ENCODE assay signal across 23 cellular contexts in the genomic region with DNA sequence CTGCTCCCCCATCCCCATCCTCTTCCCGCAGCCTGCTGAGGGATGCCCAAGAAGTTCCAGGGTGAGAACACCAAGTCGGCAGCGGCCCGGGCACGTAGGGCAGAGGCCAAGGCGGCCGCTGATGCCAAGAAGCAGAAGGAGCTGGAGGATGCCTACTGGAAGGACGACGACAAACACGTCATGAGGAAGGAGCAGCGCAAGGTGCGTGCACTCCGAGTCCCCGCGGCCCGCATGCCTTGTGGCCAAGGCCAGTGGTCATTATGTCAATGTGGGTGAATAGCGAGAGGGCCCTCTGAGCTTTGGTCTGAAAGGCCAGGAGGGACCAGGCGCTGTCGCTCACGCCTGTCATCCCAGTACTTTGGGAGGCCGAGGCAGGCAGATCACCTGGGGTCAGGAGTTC. TPM values are rescaled to one million over a fixed set of nuclear protein-coding genes. Genes with fewer than 3 reads are reported as not detected.
DNase-seq lines count a peak whose midpoint lies in the region; ATAC-seq lines count a peak whose summit lies in the region.
"Had no signal": no experiment of that assay in that cellular context is flagged by ENCODE, and none has a peak within 500 bp of the region (broad histone marks: within the 10 kb centered on the region; RNA-seq: fewer than 3 reads in every experiment).

No MANE protein-coding gene starts in this region.

- H2AK5ac ChIP-seq in mesenchymal stem cell (ENCODE audit: low read length, severe bottlenecking), result no peak overlapping the region

- no peak overlapping the region for H3K4ac ChIP-seq in mesenchymal stem cell (ENCODE audit: low read depth in 1 of 2, low read length in 2 of 2)

- no peak overlapping the region for H3K4me2 ChIP-seq in Karpas-422 (ENCODE audit: low read depth, low read length, poor library complexity, severe bottlenecking)
- no peak overlapping the region for H3K4me2 ChIP-seq in mesenchymal stem cell (ENCODE audit: low read length, poor library complexity, severe bottlenecking)
- H3K4me2 ChIP-seq: BLaER1 had no signal

- H3K27me3 ChIP-seq in Karpas-422 (ENCODE audit: low read length) (no peaks in the 10 kb centered on the region), mesenchymal stem cell (ENCODE audit: control insufficient read depth in 1 of 2, insufficient read depth in 1 of 2, low read length in 2 of 2) (peaks cover 0 to 5% of the 10 kb centered on the region in 2 experiments)
- H3K27me3 ChIP-seq: BE2C, BLaER1 had no signal

- H3K14ac ChIP-seq in mesenchymal stem cell (ENCODE audit: low read length in 2 of 2), result no peak overlapping the region

- no peak overlapping the region for H3K9ac ChIP-seq in Karpas-422 (ENCODE audit: low read length)
- no peak overlapping the region for H3K9ac ChIP-seq in mesenchymal stem cell (ENCODE audit: low read length)
- H3K9ac ChIP-seq: BLaER1 had no signal

- no peaks in the 10 kb centered on the region for H3K9me2 ChIP-seq in Karpas-422 (replicated peaks; ENCODE audit: insufficient read depth, low read length)

- H4K8ac ChIP-seq in mesenchymal stem cell (ENCODE audit: low read length), result peak overlapping the region; percentile 49

- ATAC-seq in GM21360 (IDR thresholded peaks at IDR 0.05; ENCODE audit: unreplicated experiment), result no peak
- ATAC-seq: GM12878 had no signal

- no peak overlapping the region for H4K91ac ChIP-seq in mesenchymal stem cell (ENCODE audit: low read length)

- H3K36me3 ChIP-seq in Karpas-422 (ENCODE audit: insufficient read depth, low read length) (no peaks in the 10 kb centered on the region), mesenchymal stem cell (ENCODE audit: control insufficient read depth in 1 of 2, insufficient read depth in 2 of 2, low read depth in 1 of 2, low read length in 2 of 2) (peaks cover 6 to 41% of the 10 kb centered on the region in 2 experiments)

- peaks cover 18% of the 10 kb centered on the region for H3K4me1 ChIP-seq in Karpas-422 (ENCODE audit: low read length)
- peaks cover 11% of the 10 kb centered on the region for H3K4me1 ChIP-seq in mesenchymal stem cell (ENCODE audit: control insufficient read depth, insufficient read depth, low read depth, low read length)
- H3K4me1 ChIP-seq: BE2C had no signal

- H2BK15ac ChIP-seq in mesenchymal stem cell (ENCODE audit: low read depth, poor library complexity, severe bottlenecking), result no peak overlapping the region

- H3K18ac ChIP-seq in mesenchymal stem cell (ENCODE audit: low read depth in 1 of 2, low read length in 2 of 2), result no peak overlapping the region

- no peak overlapping the region for H3K4me3 ChIP-seq in Karpas-422 (ENCODE audit: low read length)
- no peak overlapping the region for H3K4me3 ChIP-seq in mesenchymal stem cell (ENCODE audit: insufficient read depth in 1 of 2, low read depth in 1 of 2, low read length in 2 of 2)
- H3K4me3 ChIP-seq: BLaER1, GM12878 had no signal

- no peaks in the 10 kb centered on the region; the same call in 1 of the 2 replicates for H4K20me1 ChIP-seq in Karpas-422 (ENCODE audit: insufficient read depth, low read depth, low read length)

- H3K9me3 ChIP-seq in Karpas-422 (ENCODE audit: low read length), result no peaks in the 10 kb centered on the region
- H3K9me3 ChIP-seq in mesenchymal stem cell (ENCODE audit: control insufficient read depth, low read length), result no peaks in the 10 kb centered on the region
- H3K9me3 ChIP-seq: BE2C, BLaER1 had no signal

- WGBS in mesenchymal stem cell, result 93% methylated on average over 21 of the region's 21 CpGs

- in situ Hi-C loops in KBM-7 (cut with MboI; ENCODE audit: low pct_unique_long_range_greater_than_20kb, low sequenced_read_pairs), result no loop called here

- H2BK120ac ChIP-seq in mesenchymal stem cell (ENCODE audit: low read depth, low read length), result no peak overlapping the region

- H2BK5ac ChIP-seq in mesenchymal stem cell (ENCODE audit: low read depth, low read length, poor library complexity, severe bottlenecking), result no peak overlapping the region

- H3K79me1 ChIP-seq in mesenchymal stem cell (replicated peaks; ENCODE audit: low read length, poor library complexity, severe bottlenecking), result peaks cover 35% of the 10 kb centered on the region

- peaks cover 18% of the 10 kb centered on the region for H3K79me2 ChIP-seq in Karpas-422 (ENCODE audit: low read length)

- no peak overlapping the region for H3K27ac ChIP-seq in Karpas-422 (ENCODE audit: low read length)
- no peak overlapping the region for H3K27ac ChIP-seq in mesenchymal stem cell (ENCODE audit: low read length, poor library complexity, severe bottlenecking)
- H3K27ac ChIP-seq: BLaER1 had no signal

- H2AFZ ChIP-seq in Karpas-422 (ENCODE audit: low read length), result no peak overlapping the region
- H2AFZ ChIP-seq in mesenchymal stem cell (ENCODE audit: low read depth, low read length), result no peak overlapping the region

- DNase-seq in Karpas-422, result peak; percentile 33
- DNase-seq in mesenchymal stem cell, result no peak
- DNase-seq in KBM-7, result no peak
- DNase-seq in glomerular visceral epithelial cell (ENCODE audit: extremely low spot score), result no peak
- DNase-seq: 8988T; ACHN; BE2C; C1 segment of cervical spinal cord; CD4-positive, alpha-beta memory T cell; CD4-positive, CD25-positive, alpha-beta regulatory T cell; CD8-positive, alpha-beta memory T cell; COR-L47; DMS 273 treated with DMSO at 0.1 percent for 48 hours; DMS153; DMS53; DMS79; DND-41; EL; GDM1 had no signal

- no peak overlapping the region for H2BK12ac ChIP-seq in mesenchymal stem cell (ENCODE audit: low read length in 2 of 2)

- H3K23ac ChIP-seq in mesenchymal stem cell (ENCODE audit: low read length in 2 of 2), result no peak overlapping the region

RNA-seq across cellular contexts. Expression of a gene that starts 3.6 kb away (rescaled TPM):
- total RNA-seq in Karpas-422 (2014; rRNA removed; shearing (Covaris generic); ENCODE audit: low replicate concordance), result 13.9 and 51.6 TPM in 2 replicates
- 72.1 TPM for polyA plus RNA-seq in mesenchymal stem cell (2013, experiment 1 of 2)
- 72.7 TPM for polyA plus RNA-seq in mesenchymal stem cell (2013, experiment 2 of 2)

RNA-seq across cellular contexts. Expression of a gene that starts 30.5 kb away (rescaled TPM):
- not detected in 2 replicates for total RNA-seq in Karpas-422 (2014; rRNA removed; shearing (Covaris generic); ENCODE audit: low replicate concordance)
- 0.12 TPM for polyA plus RNA-seq in mesenchymal stem cell (2013, experiment 1 of 2)
- polyA plus RNA-seq in mesenchymal stem cell (2013, experiment 2 of 2), result 0.15 TPM
- total RNA-seq: CD4-positive, alpha-beta memory T cell; CD4-positive, CD25-positive, alpha-beta regulatory T cell had no signal
- polyA plus RNA-seq: CD14-positive monocyte; CD4-positive, alpha-beta memory T cell; CD4-positive, CD25-positive, alpha-beta regulatory T cell; CD8-positive, alpha-beta memory T cell had no signal
